8 cellular contexts compared by ENCODE assay signal in genomic region chr17:38898291-38898679, GRCh38. TPM values are rescaled to one million over a fixed set of nuclear protein-coding genes. Genes with fewer than 3 reads are reported as not detected.
DNase-seq lines count a peak whose midpoint lies in the region; ATAC-seq and FAIRE-seq lines count a peak whose summit lies in the region.

No MANE protein-coding gene starts in this region.

- DNase-seq in central memory CD4-positive, alpha-beta T cell: peak; percentile 38
- DNase-seq in stimulated activated CD4-positive, alpha-beta T cell treated with anti-CD3 and anti-CD28 coated beads, Interleukin-15, amount 100 ng/mL, for 24 hours: peak; percentile 45
- no peak for DNase-seq in GM03348 (ENCODE audit: low spot score)
- no peak for DNase-seq in NCI-H1436 (lab: John Stamatoyannopoulos, UW)
- DNase-seq in posterior vena cava (ENCODE audit: low spot score): no peak
- no peak for DNase-seq in GM19239 (ENCODE audit: insufficient read length, low spot score)

- FAIRE-seq in GM19239 (lab: Jason Lieb, UNC): no peak

- ATAC-seq in GM21360 (IDR thresholded peaks at IDR 0.05; ENCODE audit: unreplicated experiment) (peak; percentile 29), HG03442 (IDR thresholded peaks at IDR 0.05; ENCODE audit: unreplicated experiment) (peak; percentile 16)

- intact Hi-C loops in posterior vena cava (cut with DNase I): no loop called here

RNA-seq across cellular contexts. Expression of gene LASP1, which starts 28.4 kb away (rescaled TPM):
- total RNA-seq in posterior vena cava: 100 to 1,000 TPM in 1 of 2 donors, 10 to 100 TPM in 1; 95.2 to 119 TPM

RNA-seq across cellular contexts. Expression of gene RPL23, which starts 44.8 kb away (rescaled TPM):
- 1,000 to 10,000 TPM; 1,179 to 1,230 TPM for total RNA-seq in posterior vena cava

Comparison
In these comparisons a context has a peak if more than half of its experiments do, and no peak if none do; other contexts are left out.
1. DNase-seq: peak in central memory CD4-positive, alpha-beta T cell (single experiment) and stimulated activated CD4-positive, alpha-beta T cell treated with anti-CD3 and anti-CD28 coated beads, Interleukin-15, amount 100 ng/mL, for 24 hours (single experiment); none in GM03348 (single experiment), NCI-H1436 (single experiment), posterior vena cava (single experiment) and GM19239 (single experiment).